Comparison of ENCODE assay signal across 23 cellular contexts in the genomic region with DNA sequence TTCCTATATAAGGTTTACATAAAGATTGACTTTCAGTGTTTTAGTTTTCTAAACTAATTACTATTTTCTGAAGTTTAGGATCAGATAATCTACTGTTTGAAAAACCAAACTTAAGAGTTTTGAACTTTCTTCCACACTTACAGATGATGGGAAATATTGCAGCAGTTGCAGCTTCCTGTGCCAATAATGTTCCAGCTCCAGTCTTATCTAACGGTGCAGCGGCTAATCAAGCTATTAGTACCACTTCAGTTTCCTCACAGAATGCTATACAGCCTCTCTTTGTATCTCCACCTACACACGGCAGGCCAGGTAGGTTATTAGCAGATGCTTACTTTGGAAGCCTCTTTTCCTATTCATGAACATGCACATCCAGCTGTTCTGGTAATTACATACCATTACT. TPM values are rescaled to one million over a fixed set of nuclear protein-coding genes. Genes with fewer than 3 reads are reported as not detected.
DNase-seq lines count a peak whose midpoint lies in the region; ATAC-seq, FAIRE-seq and TF ChIP-seq lines count a peak whose summit lies in the region.
"Had no signal": no experiment of that assay in that cellular context is flagged by ENCODE, and none has a peak within 500 bp of the region (broad histone marks: within the 10 kb centered on the region; RNA-seq: fewer than 3 reads in every experiment).

No MANE protein-coding gene starts in this region.

- no peaks in the 10 kb centered on the region for H3K9me3 ChIP-seq in astrocyte (ENCODE audit: insufficient read depth, low read depth, low read length)
- H3K9me3 ChIP-seq in pancreas, result no peaks in the 10 kb centered on the region
- H3K9me3 ChIP-seq: A549; BLaER1 treated with 17β-estradiol and CSF1 and Interleukin-3, amounts not matched to agents 10 nM and 100 nM; Caco-2 had no signal

- no peak overlapping the region for H3K4me3 Mint-ChIP-seq in astrocyte (ENCODE audit: unreplicated experiment)
- H3K4me3 Mint-ChIP-seq: B cell; CD4-positive, alpha-beta T cell; CD8-positive, alpha-beta T cell had no signal

- H2AFZ ChIP-seq in astrocyte (ENCODE audit: low read depth, low read length), result no peak overlapping the region

- no peaks in the 10 kb centered on the region for H3K4me1 ChIP-seq in astrocyte (ENCODE audit: insufficient read depth, low read length)
- H3K4me1 ChIP-seq in pancreas, result no peaks in the 10 kb centered on the region
- H3K4me1 ChIP-seq: A549; BLaER1 treated with 17β-estradiol and CSF1 and Interleukin-3, amounts not matched to agents 10 nM and 100 nM; Caco-2 had no signal

- intact Hi-C loops in pancreas (cut with DNase I), result no loop called here

- H3K4me3 ChIP-seq in astrocyte (ENCODE audit: insufficient read depth, low read depth, low read length), result no peak overlapping the region
- H3K4me3 ChIP-seq in pancreas, result no peak overlapping the region
- H3K4me3 ChIP-seq: A549; BLaER1 treated with 17β-estradiol and CSF1 and Interleukin-3, amounts not matched to agents 10 nM and 100 nM had no signal

- H3K9ac ChIP-seq in astrocyte (ENCODE audit: low read length), result no peak overlapping the region
- H3K9ac ChIP-seq: BLaER1 treated with 17β-estradiol and CSF1 and Interleukin-3, amounts not matched to agents 10 nM and 100 nM had no signal

- FAIRE-seq in astrocyte (lab: Jason Lieb, UNC) (peak; percentile 80), colon (lab: Jason Lieb, UNC) (peak; percentile 80), pancreas (lab: Jason Lieb, UNC) (peak; percentile 53)
- FAIRE-seq: A549, D721Med, G401.6, GM12891, GM19239 had no signal

- H3K27me3 ChIP-seq in astrocyte (ENCODE audit: insufficient read depth, low read length), result no peaks in the 10 kb centered on the region
- H3K27me3 ChIP-seq in pancreas, result no peaks in the 10 kb centered on the region

- H3K9me3 Mint-ChIP-seq in astrocyte (ENCODE audit: unreplicated experiment), result no peaks in the 10 kb centered on the region
- H3K9me3 Mint-ChIP-seq: CD4-positive, alpha-beta T cell; CD8-positive, alpha-beta T cell had no signal

- peaks cover 7% of the 10 kb centered on the region for H3K36me3 Mint-ChIP-seq in astrocyte (ENCODE audit: low read depth, unreplicated experiment)

- no peaks in the 10 kb centered on the region for H4K20me1 ChIP-seq in astrocyte (ENCODE audit: insufficient read depth, low read length)

- TF ChIP-seq CTCF in astrocyte (IDR thresholded peaks at IDR 0.05; ENCODE audit: insufficient read depth, low read depth, low read length) (no peak), pancreas (IDR thresholded peaks at IDR 0.05) (no peak)

- WGBS in pancreas, 2 donors, result 31 to 41% methylated on average over 3 of the region's 3 CpGs

- H3K27ac ChIP-seq in astrocyte (ENCODE audit: low read depth, low read length) (no peak overlapping the region), pancreas (no peak overlapping the region)
- H3K27ac ChIP-seq: 22Rv1; A549; BLaER1 treated with 17β-estradiol and CSF1 and Interleukin-3, amounts not matched to agents 10 nM and 100 nM; C4-2B had no signal

- peak; percentile 27 to 82 (median 68) for ATAC-seq in pancreas
- no peak for ATAC-seq in HG02763 (IDR thresholded peaks at IDR 0.05; ENCODE audit: unreplicated experiment)
- ATAC-seq: A549; CD8-positive, alpha-beta T cell had no signal

- H3K27me3 Mint-ChIP-seq in astrocyte (ENCODE audit: low read depth, unreplicated experiment), result no peaks in the 10 kb centered on the region
- H3K27me3 Mint-ChIP-seq: B cell; CD4-positive, alpha-beta T cell had no signal

- no peak overlapping the region for H3K4me2 ChIP-seq in astrocyte (ENCODE audit: low read length)
- H3K4me2 ChIP-seq: A549; BLaER1 treated with 17β-estradiol and CSF1 and Interleukin-3, amounts not matched to agents 10 nM and 100 nM had no signal

- peak; percentile 4 for DNase-seq in NCI-H1105 treated with DMSO at 0.1 percent for 48 hours (lab: John Stamatoyannopoulos, UW)
- DNase-seq in NCI-H1105 (lab: John Stamatoyannopoulos, UW), result no peak
- DNase-seq in astrocyte (ENCODE audit: low read depth), result no peak
- DNase-seq in pancreas, result peak in 3 of 6 donors; percentile 2 to 16 (median 9)
- DNase-seq in UCSD-AML1 (lab: John Stamatoyannopoulos, UW; ENCODE audit: unreplicated experiment), result no peak
- DNase-seq: AML-193; Caco-2; Calu3; CD4-positive, alpha-beta T cell; CD8-positive, alpha-beta T cell; DMS79 treated with DMSO at 0.1 percent for 48 hours; GF-D8 had no signal

- H3K36me3 ChIP-seq in astrocyte (ENCODE audit: insufficient read depth, low read length) (peaks cover 6% of the 10 kb centered on the region), pancreas (peaks cover 0 to 13% (median 0%) of the 10 kb centered on the region in 3 donors)

- H3K4me1 Mint-ChIP-seq in astrocyte (ENCODE audit: low read depth, unreplicated experiment), result no peaks in the 10 kb centered on the region
- H3K4me1 Mint-ChIP-seq: B cell had no signal

- no peak overlapping the region for H3K27ac Mint-ChIP-seq in astrocyte (ENCODE audit: unreplicated experiment)
- H3K27ac Mint-ChIP-seq: B cell; CD4-positive, alpha-beta T cell; CD8-positive, alpha-beta T cell had no signal

- H3K79me2 ChIP-seq in astrocyte (ENCODE audit: insufficient read depth, low read length), result no peaks in the 10 kb centered on the region

RNA-seq across cellular contexts. Expression of a gene that starts 55.6 kb away (rescaled TPM):
- total RNA-seq in astrocyte (21.2 and 31.0 TPM in 2 replicates), pancreas (10 to 100 TPM; 13.4 to 27.8 (median 18.4) TPM)
- 10 to 100 TPM; 17.9 to 31.0 TPM for polyA plus RNA-seq in pancreas
